10 cellular contexts compared by ENCODE assay signal in the genomic region with DNA sequence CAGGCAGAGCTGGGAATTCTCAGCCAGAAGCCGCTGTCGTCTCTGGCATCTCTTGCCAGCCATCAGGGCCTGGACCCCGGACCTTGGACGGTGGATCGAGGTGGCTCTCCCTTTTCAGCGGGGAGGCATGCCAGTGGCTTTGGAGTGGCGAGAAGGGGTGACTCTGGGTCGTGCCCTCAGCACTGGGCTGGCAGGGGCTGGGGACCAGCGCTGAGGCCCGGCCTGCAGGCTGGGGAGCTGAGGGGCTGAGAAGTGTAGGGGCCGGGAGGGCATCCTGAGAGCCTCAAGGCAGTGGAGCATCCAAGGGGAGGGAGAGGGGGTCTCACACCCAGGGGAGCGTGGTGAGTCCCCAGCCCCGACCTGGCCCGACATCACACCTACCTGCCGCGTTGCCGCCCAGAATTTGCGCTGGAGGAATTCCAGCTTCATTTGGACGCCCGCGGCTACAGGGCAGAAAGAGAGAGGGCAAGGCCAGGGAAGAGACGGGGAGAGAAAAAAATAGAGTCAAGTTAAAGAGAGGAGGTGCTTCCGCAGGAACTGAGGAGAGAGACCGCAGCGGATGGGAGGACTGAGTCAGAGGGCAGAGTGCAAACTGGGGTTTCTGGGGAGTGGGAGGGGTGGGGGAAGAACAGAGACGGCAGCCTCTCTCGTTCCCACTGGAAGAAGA. TPM values are rescaled to one million over a fixed set of nuclear protein-coding genes. Genes with fewer than 3 reads are reported as not detected.
DNase-seq lines count a peak whose midpoint lies in the region; ATAC-seq and TF ChIP-seq lines count a peak whose summit lies in the region.
"Had no signal": no experiment of that assay in that cellular context is flagged by ENCODE, and none has a peak within 500 bp of the region (broad histone marks: within the 10 kb centered on the region; RNA-seq: fewer than 3 reads in every experiment).

No MANE protein-coding gene starts in this region.

- H3K27ac Mint-ChIP-seq in CD4-positive, alpha-beta T cell, result peak overlapping the region; percentile 63
- H3K27ac Mint-ChIP-seq in activated naive CD8-positive, alpha-beta T cell treated with anti-CD3 and anti-CD28 coated beads, Interleukin-2, amount 10 ng/mL, durations not matched to agents 7 days and 5 days, result peak overlapping the region; percentile 52
- H3K27ac Mint-ChIP-seq in natural killer cell (peak overlapping the region in 1 of 2 donors; percentile 89), nephron progenitor cell (no peak overlapping the region)
- H3K27ac Mint-ChIP-seq: B cell had no signal

- no peaks in the 10 kb centered on the region for H3K27me3 ChIP-seq in CD4-positive, alpha-beta T cell (ENCODE audit: control insufficient read depth, insufficient read depth, low read length)

- H3K4me1 Mint-ChIP-seq in CD4-positive, alpha-beta T cell (ENCODE audit: low read depth), result peaks cover 14% of the 10 kb centered on the region
- H3K4me1 Mint-ChIP-seq in activated naive CD8-positive, alpha-beta T cell treated with anti-CD3 and anti-CD28 coated beads, Interleukin-2, amount 10 ng/mL, durations not matched to agents 7 days and 5 days, result no peaks in the 10 kb centered on the region
- H3K4me1 Mint-ChIP-seq in natural killer cell, result peaks cover 17 to 43% of the 10 kb centered on the region in 2 donors
- H3K4me1 Mint-ChIP-seq in nephron progenitor cell, result peaks cover 75% of the 10 kb centered on the region

- H3K4me3 Mint-ChIP-seq in CD4-positive, alpha-beta T cell, result peak overlapping the region; percentile 56
- peak overlapping the region; percentile 59 for H3K4me3 Mint-ChIP-seq in activated naive CD8-positive, alpha-beta T cell treated with anti-CD3 and anti-CD28 coated beads, Interleukin-2, amount 10 ng/mL, durations not matched to agents 7 days and 5 days
- peak overlapping the region; percentile 70 for H3K4me3 Mint-ChIP-seq in natural killer cell
- H3K4me3 Mint-ChIP-seq in nephron progenitor cell, result no peak overlapping the region
- H3K4me3 Mint-ChIP-seq: B cell had no signal

- no peak overlapping the region for H3K27ac ChIP-seq in CD4-positive, alpha-beta T cell (ENCODE audit: low read depth, low read length)

- H3K27me3 Mint-ChIP-seq in CD4-positive, alpha-beta T cell, result no peaks in the 10 kb centered on the region
- H3K27me3 Mint-ChIP-seq in activated naive CD8-positive, alpha-beta T cell treated with anti-CD3 and anti-CD28 coated beads, Interleukin-2, amount 10 ng/mL, durations not matched to agents 7 days and 5 days, result peaks cover 8% of the 10 kb centered on the region
- H3K27me3 Mint-ChIP-seq in natural killer cell (ENCODE audit: low read depth in 2 of 2), result peaks cover 0 to 4% of the 10 kb centered on the region in 2 donors
- peaks cover 42% of the 10 kb centered on the region for H3K27me3 Mint-ChIP-seq in nephron progenitor cell (ENCODE audit: low read depth, poor library complexity)

- H3K9me3 ChIP-seq in CD4-positive, alpha-beta T cell (ENCODE audit: control insufficient read depth, low read length), result no peaks in the 10 kb centered on the region

- H3K9me3 Mint-ChIP-seq in CD4-positive, alpha-beta T cell, result no peaks in the 10 kb centered on the region
- no peaks in the 10 kb centered on the region for H3K9me3 Mint-ChIP-seq in activated naive CD8-positive, alpha-beta T cell treated with anti-CD3 and anti-CD28 coated beads, Interleukin-2, amount 10 ng/mL, durations not matched to agents 7 days and 5 days
- H3K9me3 Mint-ChIP-seq in natural killer cell (no peaks in the 10 kb centered on the region), nephron progenitor cell (peaks cover under 1% of the 10 kb centered on the region)

- intact Hi-C loops in CD4-positive, alpha-beta T cell (cut with DNase I, micrococcal nuclease), result no loop called here
- intact Hi-C loops in natural killer cell (cut with micrococcal nuclease), result loop anchor here (5.0 kb wide), 1 partner anchor 111 kb away; no protein-coding TSS in a partner anchor

- CTCF ChIA-PET in CD4-positive, alpha-beta T cell (lab: Charles Lee), result no interaction called here

- POLR2A ChIA-PET in CD4-positive, alpha-beta T cell (lab: Charles Lee), result interaction anchor here (0.6 kb wide), 1 partner anchor 67 kb away, joined by 3 read pairs; no protein-coding TSS in a partner anchor
- POLR2A ChIA-PET in activated naive CD8-positive, alpha-beta T cell treated with anti-CD3 and anti-CD28 coated beads, Interleukin-2, amount 10 ng/mL, durations not matched to agents 7 days and 5 days (lab: Charles Lee), result no interaction called here

- H3K36me3 Mint-ChIP-seq in CD4-positive, alpha-beta T cell (ENCODE audit: low read depth), result no peaks in the 10 kb centered on the region
- no peaks in the 10 kb centered on the region for H3K36me3 Mint-ChIP-seq in activated naive CD8-positive, alpha-beta T cell treated with anti-CD3 and anti-CD28 coated beads, Interleukin-2, amount 10 ng/mL, durations not matched to agents 7 days and 5 days
- no peaks in the 10 kb centered on the region for H3K36me3 Mint-ChIP-seq in natural killer cell
- H3K36me3 Mint-ChIP-seq in nephron progenitor cell (ENCODE audit: low read depth), result no peaks in the 10 kb centered on the region

- ATAC-seq in CD4-positive, alpha-beta T cell (ENCODE audit: poor library complexity), result peak; percentile 56
- ATAC-seq in activated naive CD8-positive, alpha-beta T cell treated with anti-CD3 and anti-CD28 coated beads, Interleukin-2, amount 10 ng/mL, durations not matched to agents 7 days and 5 days (ENCODE audit: low read depth), result no peak
- ATAC-seq in natural killer cell (peak in 1 of 3 donors; percentile 46), GM18861 (IDR thresholded peaks at IDR 0.05; ENCODE audit: unreplicated experiment) (no peak)

- peak in 5 of 10 experiments; percentile 15 to 47 (median 20) for DNase-seq in CD4-positive, alpha-beta T cell
- DNase-seq in SW480 (ENCODE audit: low spot score) (peak; percentile 98), natural killer cell (no peak), nephron progenitor cell (no peak), SW 1271 (lab: John Stamatoyannopoulos, UW) (no peak), islet precursor cell (no peak)
- no peak for DNase-seq in activated naive CD8-positive, alpha-beta T cell treated with anti-CD3 and anti-CD28 coated beads, Interleukin-2, amount 10 ng/mL, durations not matched to agents 7 days and 5 days
- DNase-seq: left cardiac atrium had no signal

- no peak for TF ChIP-seq CTCF in CD4-positive, alpha-beta T cell (IDR thresholded peaks at IDR 0.05)
- TF ChIP-seq CTCF in natural killer cell (IDR thresholded peaks at IDR 0.05) (no peak), nephron progenitor cell (IDR thresholded peaks at IDR 0.05) (no peak)

RNA-seq across cellular contexts. Expression of gene LRTM2, which starts 9.0 kb away (rescaled TPM):
- total RNA-seq in CD4-positive, alpha-beta T cell, result under 1 TPM in 1 of 2 experiments, not detected in 1; 0.11 TPM
- total RNA-seq in activated naive CD8-positive, alpha-beta T cell treated with anti-CD3 and anti-CD28 coated beads, Interleukin-2, amount 10 ng/mL, durations not matched to agents 7 days and 5 days, result not detected
- not detected for total RNA-seq in natural killer cell
- total RNA-seq: B cell, left cardiac atrium had no signal
